Comparison of ENCODE assay signal across 8 cellular contexts in the genomic region with DNA sequence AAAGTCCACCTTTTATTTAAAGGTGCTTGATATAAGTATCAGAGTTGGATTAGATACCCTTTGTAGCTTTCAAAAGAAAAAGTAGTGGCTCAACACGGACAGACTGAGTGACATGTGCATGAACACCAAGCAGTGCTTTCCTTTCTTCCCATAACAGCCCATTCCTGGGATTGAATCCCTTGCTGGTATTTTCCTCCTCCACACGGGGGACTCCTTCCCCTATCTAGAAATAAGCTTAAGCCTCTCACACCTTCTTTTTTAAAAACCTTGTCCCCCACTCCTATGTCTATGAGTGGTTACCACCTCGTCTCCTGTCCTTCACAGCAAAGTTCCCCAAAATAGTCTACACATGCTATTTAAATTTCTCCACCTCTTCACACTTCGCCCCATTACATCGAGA. TPM values are rescaled to one million over a fixed set of nuclear protein-coding genes. Genes with fewer than 3 reads are reported as not detected.
DNase-seq lines count a peak whose midpoint lies in the region; ATAC-seq and TF ChIP-seq lines count a peak whose summit lies in the region.
"Had no signal": no experiment of that assay in that cellular context is flagged by ENCODE, and none has a peak within 500 bp of the region (broad histone marks: within the 10 kb centered on the region; RNA-seq: fewer than 3 reads in every experiment).

No MANE protein-coding gene starts in this region.

- H3K79me2 ChIP-seq in smooth muscle cell (ENCODE audit: low read depth), result peaks cover 97% of the 10 kb centered on the region

- H3K36me3 ChIP-seq in SK-N-MC (ENCODE audit: insufficient read depth, low read length), result no peaks in the 10 kb centered on the region
- peaks cover 13% of the 10 kb centered on the region for H3K36me3 ChIP-seq in smooth muscle cell (ENCODE audit: low read depth)

- peak; percentile 19 for TF ChIP-seq CTCF in smooth muscle cell (IDR thresholded peaks at IDR 0.05; ENCODE audit: borderline replicate concordance, insufficient read depth, poor library complexity, severe bottlenecking)

- H3K27ac ChIP-seq in SK-N-MC (peak overlapping the region; percentile 30; the same call in 1 of the 2 replicates), smooth muscle cell (ENCODE audit: low read depth) (no peak overlapping the region)

- no peak overlapping the region for H3K9ac ChIP-seq in SK-N-MC (ENCODE audit: insufficient read length)
- H3K9ac ChIP-seq in smooth muscle cell (ENCODE audit: low read depth), result no peak overlapping the region

- no peaks in the 10 kb centered on the region for H3F3A ChIP-seq in smooth muscle cell (ENCODE audit: low read depth)

- H3K4me3 Mint-ChIP-seq in T-helper 2 cell treated with Interferon-gamma antibody and Interleukin-4, amounts not matched to agents 5 μg/mL and 100 μg/mL, for 36 hours, result no peak overlapping the region

- peaks cover 48% of the 10 kb centered on the region for H4K20me1 ChIP-seq in smooth muscle cell (ENCODE audit: low read depth)

- 59% methylated on average over 5 of the region's 5 CpGs for WGBS in smooth muscle cell (ENCODE audit: low lambda C conversion rate)

- no peak overlapping the region for H2AFZ ChIP-seq in smooth muscle cell (ENCODE audit: low read depth)

- H3K9me3 ChIP-seq in SK-N-MC (ENCODE audit: low read depth, low read length) (no peaks in the 10 kb centered on the region), smooth muscle cell (replicated peaks; ENCODE audit: low read depth) (no peaks in the 10 kb centered on the region)

- peaks cover 47% of the 10 kb centered on the region for H3K4me1 ChIP-seq in smooth muscle cell (ENCODE audit: low read depth)

- H3K36me3 Mint-ChIP-seq in T-helper 2 cell treated with Interferon-gamma antibody and Interleukin-4, amounts not matched to agents 5 μg/mL and 100 μg/mL, for 36 hours (ENCODE audit: low read depth), result peaks cover 26% of the 10 kb centered on the region

- H3K4me3 ChIP-seq in SK-N-MC (no peak overlapping the region), smooth muscle cell (no peak overlapping the region)

- peak; percentile 15 for DNase-seq in HCEC 1CT
- no peak for DNase-seq in SK-N-MC (ENCODE audit: low read depth, low spot score)
- peak; percentile 8 for DNase-seq in glomerular visceral epithelial cell (ENCODE audit: extremely low spot score)
- no peak for DNase-seq in smooth muscle cell (lab: John Stamatoyannopoulos, UW; ENCODE audit: unreplicated experiment)
- no peak for DNase-seq in T-helper 2 cell treated with Interferon-gamma antibody and Interleukin-4, amounts not matched to agents 5 μg/mL and 100 μg/mL, for 36 hours (ENCODE audit: low spot score)
- DNase-seq in CD1c-positive myeloid dendritic cell (ENCODE audit: extremely low spot score), result no peak

- no peaks in the 10 kb centered on the region for H3K27me3 Mint-ChIP-seq in T-helper 2 cell treated with Interferon-gamma antibody and Interleukin-4, amounts not matched to agents 5 μg/mL and 100 μg/mL, for 36 hours (ENCODE audit: low read depth)

- no peak overlapping the region for H3K27ac Mint-ChIP-seq in T-helper 2 cell treated with Interferon-gamma antibody and Interleukin-4, amounts not matched to agents 5 μg/mL and 100 μg/mL, for 36 hours

- no peaks in the 10 kb centered on the region for H3K9me3 Mint-ChIP-seq in T-helper 2 cell treated with Interferon-gamma antibody and Interleukin-4, amounts not matched to agents 5 μg/mL and 100 μg/mL, for 36 hours

- no peak for ATAC-seq in GM18498 (IDR thresholded peaks at IDR 0.05; ENCODE audit: unreplicated experiment)
- ATAC-seq: activated CD4-positive, CD25-positive, alpha-beta regulatory T cell treated with anti-CD3 and anti-CD28 coated beads, Interleukin-2, amount 50 U/mL, for 24 hours had no signal

- H3K4me1 Mint-ChIP-seq in T-helper 2 cell treated with Interferon-gamma antibody and Interleukin-4, amounts not matched to agents 5 μg/mL and 100 μg/mL, for 36 hours (ENCODE audit: low read depth), result peaks cover 23% of the 10 kb centered on the region

- H3K4me2 ChIP-seq in smooth muscle cell, result no peak overlapping the region

- H3K27me3 ChIP-seq in smooth muscle cell (ENCODE audit: low read depth), result no peaks in the 10 kb centered on the region

RNA-seq across cellular contexts. Expression of gene AP1S2, which starts 5.1 kb away (rescaled TPM):
- total RNA-seq in smooth muscle cell, result 162 and 233 TPM in 2 replicates
- 86.7 and 120 TPM in 2 replicates for polyA plus RNA-seq in smooth muscle cell

RNA-seq across cellular contexts. Expression of gene ZRSR2, which starts 59.3 kb away (rescaled TPM):
- total RNA-seq in smooth muscle cell, result 7.1 and 20.6 TPM in 2 replicates
- polyA plus RNA-seq in smooth muscle cell, result 23.9 and 32.4 TPM in 2 replicates

Comparison
In these comparisons a context has a peak if more than half of its experiments do, and no peak if none do; other contexts are left out.
1. DNase-seq: peak in HCEC 1CT (single experiment) and glomerular visceral epithelial cell (single experiment); none in SK-N-MC (single experiment), smooth muscle cell (single experiment), T-helper 2 cell treated with Interferon-gamma antibody and Interleukin-4, amounts not matched to agents 5 μg/mL and 100 μg/mL, for 36 hours (single experiment) and CD1c-positive myeloid dendritic cell (single experiment).